14 cellular contexts compared by ENCODE assay signal in the genomic region with DNA sequence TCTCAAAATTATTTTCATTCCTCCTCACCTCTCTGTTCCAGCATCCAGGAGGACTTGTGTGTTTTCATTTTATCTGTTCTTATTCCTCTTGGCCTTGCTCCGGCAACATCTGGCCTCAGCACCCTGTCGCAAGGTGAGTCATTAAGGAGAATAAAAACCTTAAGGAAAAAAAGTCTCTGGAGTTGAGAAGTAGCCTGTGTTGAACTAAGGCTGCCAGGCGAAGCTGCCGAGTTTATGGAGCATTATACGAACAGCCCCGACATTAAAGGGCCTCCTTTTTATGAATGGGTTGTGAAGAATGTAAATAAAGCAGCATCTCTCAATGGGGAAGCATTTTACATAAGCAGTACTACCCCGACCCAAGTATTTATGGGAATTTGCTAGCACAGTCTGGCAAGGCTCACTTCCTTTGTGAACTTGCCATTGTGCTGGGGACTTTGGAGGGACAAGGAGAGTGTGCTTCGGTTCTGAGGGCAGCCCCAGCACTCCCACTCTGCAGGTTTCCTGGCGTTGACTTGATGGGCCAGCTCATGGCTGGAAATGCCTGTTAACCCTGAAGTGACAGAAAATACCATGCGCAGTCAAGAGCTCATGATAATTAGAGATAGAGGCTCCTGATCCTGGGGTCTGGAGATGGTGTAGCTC. TPM values are rescaled to one million over a fixed set of nuclear protein-coding genes. Genes with fewer than 3 reads are reported as not detected.
DNase-seq lines count a peak whose midpoint lies in the region; ATAC-seq, FAIRE-seq and TF ChIP-seq lines count a peak whose summit lies in the region.
"Had no signal": no experiment of that assay in that cellular context is flagged by ENCODE, and none has a peak within 500 bp of the region (broad histone marks: within the 10 kb centered on the region; RNA-seq: fewer than 3 reads in every experiment).

No MANE protein-coding gene starts in this region.

- CTCF ChIA-PET in PC-3 (lab: Charles Lee) = no interaction called here

- H3K4me1 Mint-ChIP-seq in GM23338 = peaks cover 59% of the 10 kb centered on the region

- H3K27me3 ChIP-seq in GM23338 (ENCODE audit: insufficient read depth) (no peaks in the 10 kb centered on the region), PC-3 (ENCODE audit: low read length) (no peaks in the 10 kb centered on the region)
- H3K27me3 ChIP-seq: pancreas had no signal

- in situ Hi-C loops in KBM-7 (cut with MboI; ENCODE audit: low pct_unique_long_range_greater_than_20kb, low sequenced_read_pairs) = no loop called here

- H3F3A ChIP-seq in GM23338 (replicated peaks; ENCODE audit: low read depth) = no peaks in the 10 kb centered on the region
- no peaks in the 10 kb centered on the region for H3F3A ChIP-seq in PC-3 (ENCODE audit: low read length, unreplicated experiment)

- BruUV-seq in PC-3 (replicated peaks; lab: Mats Ljungman, UMichigan) = no TSS peak

- H3K79me2 ChIP-seq in GM23338 (replicated peaks; ENCODE audit: insufficient read depth) = peaks cover 89% of the 10 kb centered on the region
- peaks cover 87% of the 10 kb centered on the region for H3K79me2 ChIP-seq in PC-3 (ENCODE audit: low read length)

- intact Hi-C loops in PC-3 (cut with micrococcal nuclease) = no loop called here

- no peaks in the 10 kb centered on the region for H3K9me2 ChIP-seq in GM23338 (ENCODE audit: insufficient read depth)
- no peaks in the 10 kb centered on the region for H3K9me2 ChIP-seq in PC-3 (replicated peaks; ENCODE audit: low read length)

- H3K9me3 Mint-ChIP-seq in GM23338 = no peaks in the 10 kb centered on the region; the same call in 2 of the 3 replicates

- no peak overlapping the region for H3K9ac ChIP-seq in PC-3 (ENCODE audit: low read length)

- H3K4me3 Mint-ChIP-seq in GM23338 = peak overlapping the region; percentile 54

- peaks cover 39% of the 10 kb centered on the region for H3K36me3 Mint-ChIP-seq in GM23338 (ENCODE audit: low read depth)

- H3K27ac Mint-ChIP-seq in GM23338 = peak overlapping the region; percentile 95

- H3K4me2 ChIP-seq in GM23338 (peak overlapping the region; percentile 66), PC-3 (ENCODE audit: low read length) (peak overlapping the region; percentile 48)

- ATAC-seq in GM23338 (peak; percentile 8), PC-3 (peak; percentile 20)
- ATAC-seq: pancreas had no signal

- no peaks in the 10 kb centered on the region; the same call in 1 of the 2 replicates for H3K36me3 ChIP-seq in GM23338 (ENCODE audit: insufficient read depth)
- H3K36me3 ChIP-seq in PC-3 (ENCODE audit: low read depth, low read length) = no peaks in the 10 kb centered on the region
- H3K36me3 ChIP-seq: pancreas had no signal

- H3K27me3 Mint-ChIP-seq in GM23338 (ENCODE audit: insufficient read depth, low read depth, poor library complexity) = peaks cover 28% of the 10 kb centered on the region

- no peak for TF ChIP-seq POLR2A in GM12892 (IDR thresholded peaks at IDR 0.05; ENCODE audit: low read depth, low read length)

- FAIRE-seq in GM12892 (lab: Jason Lieb, UNC) = no peak
- FAIRE-seq: islet of Langerhans, pancreas had no signal

- H3K9me3 ChIP-seq in PC-3 (ENCODE audit: low read length) = no peaks in the 10 kb centered on the region
- H3K9me3 ChIP-seq: Caco-2, pancreas had no signal

- POLR2A ChIA-PET in PC-3 (lab: Charles Lee; ENCODE audit: unreplicated experiment) = no interaction called here

- DNase-seq in GM23338 (ENCODE audit: low spot score) (peak; percentile 42), PC-3 (peak; percentile 51), fibroblast of peridontal ligament (ENCODE audit: extremely low read depth) (peak; percentile 32), non-pigmented ciliary epithelial cell (ENCODE audit: low read depth) (peak; percentile 23), ureter (ENCODE audit: low spot score) (no peak), retina (no peak), GM12892 (ENCODE audit: insufficient read length) (no peak), KBM-7 (no peak)
- DNase-seq: activated T-cell treated with anti-CD3 and anti-CD28 coated beads for 4 hours; Caco-2; Kasumi-1; pancreas; stimulated activated naive CD4-positive, alpha-beta T cell treated with Interleukin-2 at 50 U/mL for 16 hours had no signal

- peak overlapping the region; percentile 41; the same call in 1 of the 2 replicates for H3K27ac ChIP-seq in GM23338 (ENCODE audit: low read depth)
- no peak overlapping the region for H3K27ac ChIP-seq in PC-3 (ENCODE audit: low read length)
- H3K27ac ChIP-seq: pancreas had no signal

- H4K20me1 ChIP-seq in GM23338 (replicated peaks; ENCODE audit: insufficient read depth) (peaks cover 74% of the 10 kb centered on the region), PC-3 (ENCODE audit: low read length) (peaks cover 45% of the 10 kb centered on the region)

- H3K4me3 ChIP-seq in GM23338 (no peak overlapping the region), PC-3 (ENCODE audit: low read length) (0 out of 2 replicates have a peak overlapping the region, but pooled peaks have one; percentile 0)
- H3K4me3 ChIP-seq: pancreas had no signal

- TF ChIP-seq CTCF in GM23338 (conservative IDR thresholded peaks at IDR 0.05; ENCODE audit: low read depth in 2 of 2) (no peak), PC-3 (conservative IDR thresholded peaks at IDR 0.05; ENCODE audit: low read depth, low read length) (no peak)

- H2AFZ ChIP-seq in GM23338 (no peak overlapping the region), PC-3 (ENCODE audit: low read length) (peak overlapping the region; percentile 31; the same call in 1 of the 2 replicates)

- H3K4me1 ChIP-seq in GM23338 (ENCODE audit: insufficient read depth) (peaks cover 50% of the 10 kb centered on the region), PC-3 (ENCODE audit: insufficient read depth, low read length) (peaks cover 30% of the 10 kb centered on the region)

TF ChIP-seq in GM23338, 12 proteins besides CTCF, POLR2A, EP300 and RAD21:
- no peak for TF ChIP-seq ZNF331 (CRISPR knock-in tag; IDR thresholded peaks at IDR 0.05; ENCODE audit: low read depth)
- no peak for TF ChIP-seq ZNF114 (CRISPR knock-in tag; IDR thresholded peaks at IDR 0.05)
- TF ChIP-seq CREB1 (CRISPR knock-in tag; IDR thresholded peaks at IDR 0.05; ENCODE audit: low read depth) = no peak
- TF ChIP-seq POLR2AphosphoS5 (IDR thresholded peaks at IDR 0.05; ENCODE audit: low read depth) = no peak
- TF ChIP-seq NANOG (IDR thresholded peaks at IDR 0.05; ENCODE audit: borderline replicate concordance) = no peak

RNA-seq across cellular contexts. Expression of a gene that starts 4.8 kb away (rescaled TPM):
- total RNA-seq in GM23338 (2014; rRNA removed; shearing (Covaris generic)) = 32.4 and 40.1 TPM in 2 replicates
- polyA plus RNA-seq in GM23338 (2016; fragmentation: Nextera tagmentation; extraction: Ambion mirVana) = 11.2 and 11.6 TPM in 2 replicates
- total RNA-seq in PC-3 (2014; rRNA removed) = 18.8 and 19.9 TPM in 2 replicates
- total RNA-seq in ureter = 29.0 TPM
- 11.7 TPM for polyA plus RNA-seq in GM12892 (2012; ENCODE audit: missing spikeins)

RNA-seq across cellular contexts. Expression of a gene that starts 25.3 kb away (rescaled TPM):
- total RNA-seq in GM23338 (2014; rRNA removed; shearing (Covaris generic)) = 15.6 and 17.9 TPM in 2 replicates
- polyA plus RNA-seq in GM23338 (2016; fragmentation: Nextera tagmentation; extraction: Ambion mirVana) = 8.4 and 10.0 TPM in 2 replicates
- total RNA-seq in PC-3 (2014; rRNA removed) (12.2 and 13.0 TPM in 2 replicates), ureter (18.0 TPM)
- 6.0 TPM for polyA plus RNA-seq in GM12892 (2012; ENCODE audit: missing spikeins)

RNA-seq across cellular contexts. Expression of a gene that starts 39.9 kb away (rescaled TPM):
- total RNA-seq in GM23338 (2014; rRNA removed; shearing (Covaris generic)) = 64.0 and 75.4 TPM in 2 replicates
- 53.5 and 54.1 TPM in 2 replicates for polyA plus RNA-seq in GM23338 (2016; fragmentation: Nextera tagmentation; extraction: Ambion mirVana)
- total RNA-seq in PC-3 (2014; rRNA removed) (58.9 and 59.4 TPM in 2 replicates), ureter (109 TPM)
- polyA plus RNA-seq in GM12892 (2012; ENCODE audit: missing spikeins) = 29.4 TPM

Comparison
In these comparisons a context has a peak if more than half of its experiments do, and no peak if none do; other contexts are left out.
1. DNase-seq: peak in GM23338 (single experiment), PC-3 (single experiment), fibroblast of peridontal ligament (single experiment) and non-pigmented ciliary epithelial cell (single experiment); none in ureter (single experiment), retina (single experiment), GM12892 (single experiment) and KBM-7 (single experiment).